Comparison of ENCODE assay signal across 9 cellular contexts in the genomic region with DNA sequence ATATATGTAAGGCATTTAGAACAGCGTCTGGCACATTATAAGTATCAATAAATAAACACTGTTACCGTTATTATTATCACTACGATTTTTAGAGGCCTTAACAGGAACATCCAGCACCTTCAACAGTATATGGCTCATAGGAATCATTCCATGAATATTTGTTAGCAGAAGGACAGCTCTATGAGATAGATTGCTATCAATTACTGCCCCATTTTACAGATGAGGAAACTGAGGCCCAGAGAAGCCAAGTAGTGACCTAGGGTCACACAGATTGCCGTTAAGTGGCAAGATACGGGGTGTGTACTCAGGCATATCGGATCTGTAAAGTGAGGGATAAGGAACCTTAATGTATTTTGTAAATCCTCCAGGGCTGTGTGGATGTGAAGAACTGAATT. TPM values are rescaled to one million over a fixed set of nuclear protein-coding genes. Genes with fewer than 3 reads are reported as not detected.
A peak's percentile ranks its signal among the peaks of the same experiment; 100 is the strongest.
DNase-seq lines count a peak whose midpoint lies in the region; ATAC-seq and TF ChIP-seq lines count a peak whose summit lies in the region.
"Had no signal": no experiment of that assay in that cellular context is flagged by ENCODE, and none has a peak within 500 bp of the region (broad histone marks: within the 10 kb centered on the region; RNA-seq: fewer than 3 reads in every experiment).

No MANE protein-coding gene starts in this region.

- no peak overlapping the region for H3K14ac ChIP-seq in mesenchymal stem cell (ENCODE audit: low read length in 2 of 2)

- H3K9me3 ChIP-seq in body of pancreas (no peaks in the 10 kb centered on the region), mesenchymal stem cell (ENCODE audit: control insufficient read depth, low read length) (no peaks in the 10 kb centered on the region), upper lobe of right lung (no peaks in the 10 kb centered on the region)

- H3K27me3 ChIP-seq in body of pancreas (no peaks in the 10 kb centered on the region), mesenchymal stem cell (ENCODE audit: control insufficient read depth in 1 of 2, insufficient read depth in 1 of 2, low read length in 2 of 2) (no peaks in the 10 kb centered on the region), upper lobe of right lung (no peaks in the 10 kb centered on the region)

- H2AFZ ChIP-seq in mesenchymal stem cell (ENCODE audit: low read depth, low read length), result peak overlapping the region; percentile 46

- H3K18ac ChIP-seq in mesenchymal stem cell (ENCODE audit: low read depth in 1 of 2, low read length in 2 of 2), result peak overlapping the region; percentile 72 to 77

- H3K4me3 ChIP-seq in body of pancreas, result peak overlapping the region in 1 of 2 donors; percentile 78
- H3K4me3 ChIP-seq in mesenchymal stem cell (ENCODE audit: insufficient read depth in 1 of 2, low read depth in 1 of 2, low read length in 2 of 2), result peak overlapping the region; percentile 86 to 87
- H3K4me3 ChIP-seq in upper lobe of right lung, result peak overlapping the region; percentile 80

- H2AK5ac ChIP-seq in mesenchymal stem cell (ENCODE audit: low read length, severe bottlenecking), result peak overlapping the region; percentile 75

- peak overlapping the region; percentile 97 for H3K9ac ChIP-seq in mesenchymal stem cell (ENCODE audit: low read length)

- TF ChIP-seq POLR2A in body of pancreas (IDR thresholded peaks at IDR 0.05), result no peak

- H3K4me1 Mint-ChIP-seq in activated naive CD4-positive, alpha-beta T cell treated with anti-CD3 and anti-CD28 coated beads, Interleukin-2, amount 50 U/mL, for 24 hours, result peaks cover 25% of the 10 kb centered on the region

- H3K36me3 ChIP-seq in body of pancreas (replicated peaks in 1 of 2; ENCODE audit: insufficient read depth in 1 of 2, low read depth in 2 of 2) (no peaks in the 10 kb centered on the region), mesenchymal stem cell (ENCODE audit: control insufficient read depth in 1 of 2, insufficient read depth in 2 of 2, low read depth in 1 of 2, low read length in 2 of 2) (peaks cover 11 to 17% of the 10 kb centered on the region in 2 experiments), upper lobe of right lung (no peaks in the 10 kb centered on the region)

- no peaks in the 10 kb centered on the region for H3K27me3 Mint-ChIP-seq in activated naive CD4-positive, alpha-beta T cell treated with anti-CD3 and anti-CD28 coated beads, Interleukin-2, amount 50 U/mL, for 24 hours

- peaks cover 4% of the 10 kb centered on the region for H3K36me3 Mint-ChIP-seq in activated naive CD4-positive, alpha-beta T cell treated with anti-CD3 and anti-CD28 coated beads, Interleukin-2, amount 50 U/mL, for 24 hours

- no peak for TF ChIP-seq CTCF in body of pancreas (IDR thresholded peaks at IDR 0.05)
- no peak for TF ChIP-seq CTCF in upper lobe of right lung (IDR thresholded peaks at IDR 0.05)

- H3K27ac ChIP-seq in body of pancreas (peak overlapping the region in 3 of 4 donors; percentile 91 to 98 (median 97)), mesenchymal stem cell (ENCODE audit: low read length, poor library complexity, severe bottlenecking) (peak overlapping the region; percentile 62), upper lobe of right lung (peak overlapping the region; percentile 97)

- H2BK12ac ChIP-seq in mesenchymal stem cell (ENCODE audit: low read length in 2 of 2), result no peak overlapping the region

- H3K9me3 Mint-ChIP-seq in activated naive CD4-positive, alpha-beta T cell treated with anti-CD3 and anti-CD28 coated beads, Interleukin-2, amount 50 U/mL, for 24 hours, result no peaks in the 10 kb centered on the region

- H3K4me2 ChIP-seq in mesenchymal stem cell (ENCODE audit: low read length, poor library complexity, severe bottlenecking), result peak overlapping the region; percentile 66

- no peak for DNase-seq in activated naive CD4-positive, alpha-beta T cell (lab: John Stamatoyannopoulos, UW)
- DNase-seq in body of pancreas (no peak), mesenchymal stem cell (no peak), upper lobe of right lung (no peak), islet precursor cell (no peak), NCI-H1092 treated with DMSO at 0.1 percent for 48 hours (lab: John Stamatoyannopoulos, UW) (no peak)

- no peak overlapping the region for H2BK120ac ChIP-seq in mesenchymal stem cell (ENCODE audit: low read depth, low read length)

- H3K27ac Mint-ChIP-seq in activated naive CD4-positive, alpha-beta T cell treated with anti-CD3 and anti-CD28 coated beads, Interleukin-2, amount 50 U/mL, for 24 hours, result peak overlapping the region; percentile 100

- intact Hi-C loops in body of pancreas (cut with DNase I) (loop anchor here (10.0 kb wide), 2 partner anchors 93 to 193 kb away; a partner anchor contains a TSS), upper lobe of right lung (cut with DNase I) (no loop called here)

- H3K23ac ChIP-seq in mesenchymal stem cell (ENCODE audit: low read length in 2 of 2), result no peak overlapping the region

- H3K4me1 ChIP-seq in body of pancreas, result peaks cover 30% of the 10 kb centered on the region
- H3K4me1 ChIP-seq in mesenchymal stem cell (ENCODE audit: control insufficient read depth, insufficient read depth, low read depth, low read length), result peaks cover 7% of the 10 kb centered on the region
- H3K4me1 ChIP-seq in upper lobe of right lung, result peaks cover 18% of the 10 kb centered on the region

- no peak overlapping the region for H2BK5ac ChIP-seq in mesenchymal stem cell (ENCODE audit: low read depth, low read length, poor library complexity, severe bottlenecking)

- H3K4me3 Mint-ChIP-seq in activated naive CD4-positive, alpha-beta T cell treated with anti-CD3 and anti-CD28 coated beads, Interleukin-2, amount 50 U/mL, for 24 hours, result peak overlapping the region; percentile 100

- peak overlapping the region in 1 of 2 experiments; percentile 77 for H3K4ac ChIP-seq in mesenchymal stem cell (ENCODE audit: low read depth in 1 of 2, low read length in 2 of 2)

- peak overlapping the region; percentile 98 for H4K8ac ChIP-seq in mesenchymal stem cell (ENCODE audit: low read length)

- WGBS in body of pancreas, 2 donors, result 39 to 47% methylated on average over 6 of the region's 6 CpGs
- WGBS in mesenchymal stem cell, result 56% methylated on average over 5 of the region's 6 CpGs

- peak overlapping the region; percentile 48 for H4K91ac ChIP-seq in mesenchymal stem cell (ENCODE audit: low read length)

- H2BK15ac ChIP-seq in mesenchymal stem cell (ENCODE audit: low read depth, poor library complexity, severe bottlenecking), result no peak overlapping the region

- ATAC-seq in body of pancreas, result no peak
- no peak for ATAC-seq in upper lobe of right lung
- ATAC-seq in GM21825 (IDR thresholded peaks at IDR 0.05; ENCODE audit: unreplicated experiment), result no peak

- peaks cover 3% of the 10 kb centered on the region for H3K79me1 ChIP-seq in mesenchymal stem cell (replicated peaks; ENCODE audit: low read length, poor library complexity, severe bottlenecking)

RNA-seq across cellular contexts. Expression of a gene that starts 0.5 kb away (rescaled TPM):
- 10 to 100 TPM; 23.1 to 42.3 TPM for total RNA-seq in body of pancreas
- 55.2 TPM for polyA plus RNA-seq in mesenchymal stem cell (2013, experiment 1 of 2)
- 55.8 TPM for polyA plus RNA-seq in mesenchymal stem cell (2013, experiment 2 of 2)
- 43.4 TPM for total RNA-seq in upper lobe of right lung

RNA-seq across cellular contexts. Expression of a gene that starts 29.4 kb away (rescaled TPM):
- total RNA-seq in body of pancreas (1 to 10 TPM; 3.0 to 5.7 TPM), upper lobe of right lung (1.8 TPM)
- polyA plus RNA-seq in mesenchymal stem cell (2013, experiment 1 of 2), result 0.48 TPM
- 0.47 TPM for polyA plus RNA-seq in mesenchymal stem cell (2013, experiment 2 of 2)
- total RNA-seq: dermis microvascular lymphatic vessel endothelial cell had no signal

RNA-seq across cellular contexts. Expression of a gene that starts 30.3 kb away (rescaled TPM):
- total RNA-seq in body of pancreas, result 1 to 10 TPM; 3.6 to 7.0 TPM
- 8.4 TPM for polyA plus RNA-seq in mesenchymal stem cell (2013, experiment 1 of 2)
- 8.4 TPM for polyA plus RNA-seq in mesenchymal stem cell (2013, experiment 2 of 2)
- 2.5 TPM for total RNA-seq in upper lobe of right lung
